ENCODE assay signal across 8 cellular contexts in the genomic region with DNA sequence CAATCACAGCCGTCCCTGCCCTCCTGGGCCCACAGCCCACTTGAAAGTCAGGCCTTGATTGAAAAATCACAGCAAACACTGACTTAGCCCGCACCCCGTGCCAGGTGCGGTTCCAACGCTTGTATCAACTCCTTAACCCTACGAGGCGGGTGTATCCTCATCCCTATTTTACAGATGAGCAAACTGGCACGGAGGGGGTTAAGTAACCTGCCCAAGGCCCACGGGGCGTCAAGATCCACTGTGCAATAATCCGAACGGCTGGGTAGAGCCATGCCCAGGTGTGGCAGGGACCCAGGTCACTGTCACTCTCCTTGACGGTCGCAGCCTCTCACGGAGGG. TPM values are rescaled to one million over a fixed set of nuclear protein-coding genes. Genes with fewer than 3 reads are reported as not detected.
DNase-seq lines count a peak whose midpoint lies in the region; ATAC-seq and TF ChIP-seq lines count a peak whose summit lies in the region.

No MANE protein-coding gene starts in this region.

- peaks cover 2% of the 10 kb centered on the region for H3K27me3 Mint-ChIP-seq in activated naive CD4-positive, alpha-beta T cell treated with anti-CD3 and anti-CD28 coated beads for 36 hours (ENCODE audit: low read depth)
- no peaks in the 10 kb centered on the region for H3K27me3 Mint-ChIP-seq in activated naive CD8-positive, alpha-beta T cell

- no peaks in the 10 kb centered on the region for H3K9me3 ChIP-seq in testis

- WGBS in testis, 2 donors = 26 to 44% methylated on average over 6 to 15 of the region's 15 CpGs

- H3K4me3 Mint-ChIP-seq in activated naive CD4-positive, alpha-beta T cell treated with anti-CD3 and anti-CD28 coated beads for 36 hours = peak overlapping the region; percentile 73
- H3K4me3 Mint-ChIP-seq in activated naive CD8-positive, alpha-beta T cell = peak overlapping the region; percentile 80

- intact Hi-C loops in activated naive CD4-positive, alpha-beta T cell treated with anti-CD3 and anti-CD28 coated beads for 36 hours (cut with micrococcal nuclease) = loop anchor here (10.0 kb wide), 1 partner anchor 128 kb away; the partner anchor contains the start of genes EIF2B1 and GTF2H3
- intact Hi-C loops in testis (cut with DNase I; ENCODE audit: low total_unique reads) = no loop called here

- H3K4me3 ChIP-seq in testis = peak overlapping the region; percentile 47 to 51

- DNase-seq in activated naive CD4-positive, alpha-beta T cell treated with anti-CD3 and anti-CD28 coated beads for 36 hours = no peak
- no peak for DNase-seq in activated naive CD4-positive, alpha-beta T cell treated with anti-CD3 and anti-CD28 coated beads, Interleukin-2, amount 50 U/mL, for 16 hours
- DNase-seq in left lobe of liver (ENCODE audit: low spot score) (no peak), testis (no peak), epidermal melanocyte (ENCODE audit: insufficient read length, low spot score) (no peak)
- DNase-seq in stimulated activated CD4-positive, alpha-beta T cell treated with anti-CD3 and anti-CD28 coated beads, Interleukin-4, amount 100 ng/mL, for 24 hours = no peak

- no peaks in the 10 kb centered on the region for H3K9me3 Mint-ChIP-seq in activated naive CD4-positive, alpha-beta T cell treated with anti-CD3 and anti-CD28 coated beads for 36 hours
- no peaks in the 10 kb centered on the region for H3K9me3 Mint-ChIP-seq in activated naive CD8-positive, alpha-beta T cell (ENCODE audit: low read depth)

- peaks cover 3% of the 10 kb centered on the region for H3K4me1 Mint-ChIP-seq in activated naive CD4-positive, alpha-beta T cell treated with anti-CD3 and anti-CD28 coated beads for 36 hours (ENCODE audit: low read depth)
- H3K4me1 Mint-ChIP-seq in activated naive CD8-positive, alpha-beta T cell (ENCODE audit: low read depth) = peaks cover 10% of the 10 kb centered on the region

- no peak for TF ChIP-seq CTCF in testis (IDR thresholded peaks at IDR 0.05)

- H3K36me3 Mint-ChIP-seq in activated naive CD4-positive, alpha-beta T cell treated with anti-CD3 and anti-CD28 coated beads for 36 hours (ENCODE audit: low read depth) = no peaks in the 10 kb centered on the region
- peaks cover 3% of the 10 kb centered on the region for H3K36me3 Mint-ChIP-seq in activated naive CD8-positive, alpha-beta T cell

- CTCF ChIA-PET in activated naive CD4-positive, alpha-beta T cell treated with anti-CD3 and anti-CD28 coated beads for 36 hours (lab: Charles Lee) = interaction anchor here (1.4 kb wide), 1 partner anchor 50 kb away, joined by 5 read pairs; no protein-coding TSS in a partner anchor

- no peak for TF ChIP-seq POLR2A in testis (IDR thresholded peaks at IDR 0.05)

- H3K36me3 ChIP-seq in testis (ENCODE audit: low read depth, missing control alignments) = no peaks in the 10 kb centered on the region

- H3K27ac ChIP-seq in testis = no peak overlapping the region

- no peaks in the 10 kb centered on the region for H3K4me1 ChIP-seq in testis

- ATAC-seq in left lobe of liver = peak; percentile 21
- ATAC-seq in GM18867 (IDR thresholded peaks at IDR 0.05; ENCODE audit: unreplicated experiment) = no peak

- H3K27me3 ChIP-seq in testis = no peaks in the 10 kb centered on the region

- H3K27ac Mint-ChIP-seq in activated naive CD4-positive, alpha-beta T cell treated with anti-CD3 and anti-CD28 coated beads for 36 hours = no peak overlapping the region
- H3K27ac Mint-ChIP-seq in activated naive CD8-positive, alpha-beta T cell = no peak overlapping the region

RNA-seq across cellular contexts. Expression of gene DNAH10, which starts 0.6 kb away (rescaled TPM):
- total RNA-seq in activated naive CD4-positive, alpha-beta T cell treated with anti-CD3 and anti-CD28 coated beads for 36 hours = under 1 TPM; 0.05 TPM
- 0.28 TPM for total RNA-seq in left lobe of liver
- 10 to 100 TPM; 15.4 to 29.3 TPM for total RNA-seq in testis
- 24.3 TPM for polyA plus RNA-seq in testis (ENCODE audit: insufficient read depth, low read depth, low replicate concordance)

RNA-seq across cellular contexts. Expression of gene ATP6V0A2, which starts 50.5 kb away (rescaled TPM):
- total RNA-seq in activated naive CD4-positive, alpha-beta T cell treated with anti-CD3 and anti-CD28 coated beads for 36 hours = 10 to 100 TPM; 24.5 to 26.4 TPM
- total RNA-seq in left lobe of liver = 10.7 TPM
- total RNA-seq in testis = 10 to 100 TPM; 29.4 to 50.8 TPM
- polyA plus RNA-seq in testis (ENCODE audit: insufficient read depth, low read depth, low replicate concordance) = 24.9 TPM

Comparison
In these comparisons a context has a peak if more than half of its experiments do, and no peak if none do; other contexts are left out.
1. RNA of gene DNAH10, which starts 0.6 kb away (total RNA-seq): 15.4 to 29.3 TPM in testis; 0.28 TPM in left lobe of liver (single experiment) and 0.05 TPM in activated naive CD4-positive, alpha-beta T cell treated with anti-CD3 and anti-CD28 coated beads for 36 hours; every median in the first group is over 10 times any median in the second.